23 cellular contexts compared by ENCODE assay signal in the genomic region with DNA sequence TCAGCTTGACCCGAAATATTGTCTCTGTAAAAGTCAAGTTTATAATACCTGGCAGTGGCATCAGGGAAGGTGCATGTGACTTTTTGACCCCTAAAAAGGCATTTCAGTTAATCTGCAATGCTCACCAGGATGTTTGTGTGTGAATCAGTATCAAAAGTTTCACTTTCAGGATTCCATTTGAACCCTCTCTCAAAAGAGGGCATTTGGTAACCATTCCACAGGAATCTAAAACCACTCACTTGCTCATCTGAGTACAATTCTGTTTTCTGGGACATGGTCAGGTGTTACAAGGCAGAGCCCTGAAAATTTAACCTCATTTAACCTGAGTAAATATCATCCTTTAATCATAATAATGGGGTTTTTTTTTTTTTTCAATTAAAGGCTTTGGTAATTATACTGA.
DNase-seq lines count a peak whose midpoint lies in the region; ATAC-seq and TF ChIP-seq lines count a peak whose summit lies in the region.
"Had no signal": no experiment of that assay in that cellular context is flagged by ENCODE, and none has a peak within 500 bp of the region (broad histone marks: within the 10 kb centered on the region; RNA-seq: fewer than 3 reads in every experiment).

No MANE protein-coding gene starts in this region.

- CTCF ChIA-PET in activated naive CD4-positive, alpha-beta T cell treated with anti-CD3 and anti-CD28 coated beads for 36 hours (lab: Charles Lee) = interaction anchor here (0.6 kb wide), 1 partner anchor 198 kb away, joined by 3 read pairs; no protein-coding TSS in a partner anchor

- H3K27ac Mint-ChIP-seq in activated naive CD4-positive, alpha-beta T cell treated with anti-CD3 and anti-CD28 coated beads for 36 hours = peak overlapping the region; percentile 10
- H3K27ac Mint-ChIP-seq: CD4-positive, alpha-beta T cell; GM23338; HFFc6 had no signal

- TF ChIP-seq CTCF in MM.1S (IDR thresholded peaks at IDR 0.05; ENCODE audit: low read length) = no peak

- peaks cover 12% of the 10 kb centered on the region for H3K4me1 Mint-ChIP-seq in activated naive CD4-positive, alpha-beta T cell treated with anti-CD3 and anti-CD28 coated beads for 36 hours (ENCODE audit: low read depth)

- H3K9ac ChIP-seq in MM.1S (ENCODE audit: low read length) = no peak overlapping the region
- H3K9ac ChIP-seq: BLaER1 treated with 17β-estradiol and CSF1 and Interleukin-3, amounts not matched to agents 10 nM and 100 nM had no signal

- H4K20me1 ChIP-seq in MM.1S (ENCODE audit: insufficient read depth, low read length) = no peaks in the 10 kb centered on the region
- H4K20me1 ChIP-seq: BLaER1 treated with 17β-estradiol and CSF1 and Interleukin-3, amounts not matched to agents 10 nM and 100 nM had no signal

- H3K36me3 Mint-ChIP-seq in activated naive CD4-positive, alpha-beta T cell treated with anti-CD3 and anti-CD28 coated beads for 36 hours (ENCODE audit: low read depth) = no peaks in the 10 kb centered on the region

- no peak for ATAC-seq in GM18867 (IDR thresholded peaks at IDR 0.05; ENCODE audit: unreplicated experiment)
- ATAC-seq: GM23338 had no signal

- no peaks in the 10 kb centered on the region; the same call in 1 of the 2 replicates for H3K4me1 ChIP-seq in MM.1S (ENCODE audit: low read length)
- H3K4me1 ChIP-seq: HAP-1 had no signal

- no peaks in the 10 kb centered on the region for H3K9me3 Mint-ChIP-seq in activated naive CD4-positive, alpha-beta T cell treated with anti-CD3 and anti-CD28 coated beads for 36 hours
- H3K9me3 Mint-ChIP-seq: CD4-positive, alpha-beta T cell; GM23338; HFFc6 had no signal

- H3K27me3 Mint-ChIP-seq in activated naive CD4-positive, alpha-beta T cell treated with anti-CD3 and anti-CD28 coated beads for 36 hours (ENCODE audit: low read depth) = no peaks in the 10 kb centered on the region
- H3K27me3 Mint-ChIP-seq: CD4-positive, alpha-beta T cell had no signal

- intact Hi-C loops in activated naive CD4-positive, alpha-beta T cell treated with anti-CD3 and anti-CD28 coated beads for 36 hours (cut with micrococcal nuclease) = loop anchor here (5.0 kb wide), 1 partner anchor 196 kb away; no protein-coding TSS in a partner anchor

- no peak for DNase-seq in activated naive CD4-positive, alpha-beta T cell treated with anti-CD3 and anti-CD28 coated beads for 36 hours
- no peak for DNase-seq in activated naive CD4-positive, alpha-beta T cell treated with anti-CD3 and anti-CD28 coated beads, Interleukin-2, amount 50 U/mL, for 16 hours
- peak; percentile 23 for DNase-seq in MM.1S
- DNase-seq in epithelial cell of prostate (ENCODE audit: low read depth, low spot score) = no peak
- no peak for DNase-seq in OCI-M1 (lab: John Stamatoyannopoulos, UW)
- no peak for DNase-seq in T-helper 9 cell
- DNase-seq: AML-193; CD4-positive, alpha-beta T cell; HFFc6; KBM-7; MG63; NCI-H1694; NCI-H2029 treated with DMSO at 0.1 percent for 48 hours; NCI-H446 treated with DMSO at 0.1 percent for 48 hours; NCI-H82; NK-92 treated with Interleukin-12 subunit alpha and Interleukin-12 subunit beta, amount 100 ng/mL, for 24 hours; PC-9; Right ventricle myocardium superior had no signal

- no peak overlapping the region for H3K4me2 ChIP-seq in MM.1S (ENCODE audit: low read depth, low read length)
- H3K4me2 ChIP-seq: GM23338, PC-9 had no signal

- no peak overlapping the region for H2AFZ ChIP-seq in MM.1S (ENCODE audit: low read length)
- H2AFZ ChIP-seq: GM23338, PC-9 had no signal

- no peak overlapping the region for H3K4me3 ChIP-seq in MM.1S (ENCODE audit: low read length)
- H3K4me3 ChIP-seq: BLaER1 treated with 17β-estradiol and CSF1 and Interleukin-3, amounts not matched to agents 10 nM and 100 nM; GM23338; HAP-1; MG63; PC-9; SJSA1 had no signal

- H3K9me3 ChIP-seq in MM.1S (replicated peaks; ENCODE audit: insufficient read depth, low read length) = no peaks in the 10 kb centered on the region
- H3K9me3 ChIP-seq: BLaER1 treated with 17β-estradiol and CSF1 and Interleukin-3, amounts not matched to agents 10 nM and 100 nM; HAP-1; MG63; SJSA1 had no signal

- no peak overlapping the region for H3K4me3 Mint-ChIP-seq in activated naive CD4-positive, alpha-beta T cell treated with anti-CD3 and anti-CD28 coated beads for 36 hours
- H3K4me3 Mint-ChIP-seq: CD4-positive, alpha-beta T cell; GM23338; HFFc6 had no signal

- no peaks in the 10 kb centered on the region for H3K9me2 ChIP-seq in MM.1S (replicated peaks; ENCODE audit: insufficient read depth, low read length)

- H3K27ac ChIP-seq in MM.1S (ENCODE audit: low read length) (no peak overlapping the region), epithelial cell of prostate (peak overlapping the region; percentile 18)
- H3K27ac ChIP-seq: BLaER1 treated with 17β-estradiol and CSF1 and Interleukin-3, amounts not matched to agents 10 nM and 100 nM; PC-9; SJSA1 had no signal

- H3K36me3 ChIP-seq in MM.1S (replicated peaks; ENCODE audit: insufficient read depth, low read length) = no peaks in the 10 kb centered on the region
- H3K36me3 ChIP-seq: HAP-1, MG63 had no signal

- H3K27me3 ChIP-seq in MM.1S (replicated peaks; ENCODE audit: insufficient read depth, low read length) = no peaks in the 10 kb centered on the region
- H3K27me3 ChIP-seq: BLaER1 treated with 17β-estradiol and CSF1 and Interleukin-3, amounts not matched to agents 10 nM and 100 nM; MG63; SJSA1 had no signal

- no peaks in the 10 kb centered on the region for H3K79me2 ChIP-seq in MM.1S (ENCODE audit: low read length)

- no peaks in the 10 kb centered on the region for H3F3A ChIP-seq in MM.1S (ENCODE audit: insufficient read depth, low read length)
